ENCODE assay signal across 9 cellular contexts in the genomic region with DNA sequence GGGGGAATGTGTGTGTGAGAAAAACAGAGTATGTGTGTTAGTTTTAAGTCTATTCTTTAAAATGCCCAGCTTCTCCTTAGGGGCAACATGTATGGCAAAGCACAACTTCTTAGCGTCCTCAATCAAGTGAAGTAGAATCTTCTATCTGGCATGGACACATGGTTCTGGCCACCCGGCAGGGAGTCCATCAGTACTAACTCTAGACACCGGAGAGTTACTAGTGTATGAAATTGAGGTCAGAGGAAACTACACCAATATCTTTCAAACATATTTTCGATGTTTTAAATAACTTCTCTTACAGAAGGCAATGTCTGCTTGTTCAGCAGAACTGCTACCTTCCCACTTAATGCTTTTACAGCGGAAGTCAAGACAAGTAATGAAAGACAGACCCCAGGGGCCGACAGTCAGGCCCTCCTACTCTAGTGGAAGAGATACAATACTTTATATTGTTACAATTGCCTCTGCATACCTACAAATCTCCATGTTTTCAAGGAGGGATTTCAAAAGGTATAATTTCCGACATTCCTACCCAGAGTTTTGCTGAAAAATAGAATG.
DNase-seq lines count a peak whose midpoint lies in the region; ATAC-seq and TF ChIP-seq lines count a peak whose summit lies in the region.
"Had no signal": no experiment of that assay in that cellular context is flagged by ENCODE, and none has a peak within 500 bp of the region (broad histone marks: within the 10 kb centered on the region; RNA-seq: fewer than 3 reads in every experiment).

No MANE protein-coding gene starts in this region.

- H3K36me3 Mint-ChIP-seq in activated CD8-positive, alpha-beta T cell treated with anti-CD3 and anti-CD28 coated beads, Interleukin-2, amount 10 ng/mL, durations not matched to agents 7 days and 5 days (ENCODE audit: low read depth) = peaks cover 34% of the 10 kb centered on the region

- DNase-seq in HCEC 1CT (peak; percentile 24), foreskin keratinocyte (no peak), NCI-H82 treated with DMSO at 0.1 percent for 48 hours (lab: John Stamatoyannopoulos, UW; ENCODE audit: unreplicated experiment) (no peak), NCI-H1092 treated with DMSO at 0.1 percent for 48 hours (lab: John Stamatoyannopoulos, UW) (no peak), NCI-H1417 treated with DMSO at 0.1 percent for 48 hours (lab: John Stamatoyannopoulos, UW) (no peak)
- DNase-seq in activated CD8-positive, alpha-beta T cell treated with anti-CD3 and anti-CD28 coated beads, Interleukin-2, amount 10 ng/mL, durations not matched to agents 7 days and 5 days = no peak
- no peak for DNase-seq in activated effector memory CD4-positive, alpha-beta T cell treated with anti-CD3 and anti-CD28 coated beads, Interleukin-2, amount 50 U/mL, for 16 hours

- no peak for ATAC-seq in activated CD8-positive, alpha-beta T cell treated with anti-CD3 and anti-CD28 coated beads, Interleukin-2, amount 10 ng/mL, durations not matched to agents 7 days and 5 days
- no peak for ATAC-seq in foreskin keratinocyte

- H3K9me3 ChIP-seq in skeletal muscle tissue (ENCODE audit: control insufficient read depth in 3 of 3, low read length in 3 of 3) = no peaks in the 10 kb centered on the region
- H3K9me3 ChIP-seq: MG63 had no signal

- no peak for TF ChIP-seq CTCF in foreskin keratinocyte (conservative IDR thresholded peaks at IDR 0.05)

- peaks cover 96% of the 10 kb centered on the region for H3K4me1 Mint-ChIP-seq in activated CD8-positive, alpha-beta T cell treated with anti-CD3 and anti-CD28 coated beads, Interleukin-2, amount 10 ng/mL, durations not matched to agents 7 days and 5 days (ENCODE audit: low read depth)

- no peaks in the 10 kb centered on the region for H3K27me3 Mint-ChIP-seq in activated CD8-positive, alpha-beta T cell treated with anti-CD3 and anti-CD28 coated beads, Interleukin-2, amount 10 ng/mL, durations not matched to agents 7 days and 5 days (ENCODE audit: low read depth)

- H3K27ac ChIP-seq in foreskin keratinocyte = peak overlapping the region; percentile 91
- peak overlapping the region; percentile 86 for H3K27ac ChIP-seq in skeletal muscle tissue (ENCODE audit: low read depth, low read length)

- H3K9me3 Mint-ChIP-seq in activated CD8-positive, alpha-beta T cell treated with anti-CD3 and anti-CD28 coated beads, Interleukin-2, amount 10 ng/mL, durations not matched to agents 7 days and 5 days (ENCODE audit: insufficient read depth) = no peaks in the 10 kb centered on the region

- H3K36me3 ChIP-seq in skeletal muscle tissue (ENCODE audit: control insufficient read depth in 3 of 3, insufficient read depth in 3 of 3, low read length in 3 of 3) = peaks cover 0 to 1% (median 0%) of the 10 kb centered on the region in 3 donors

- peaks cover 24% of the 10 kb centered on the region for H3K4me1 ChIP-seq in foreskin keratinocyte
- peaks cover 60 to 79% (median 71%) of the 10 kb centered on the region in 3 donors for H3K4me1 ChIP-seq in skeletal muscle tissue (ENCODE audit: control insufficient read depth in 3 of 3, insufficient read depth in 3 of 3, low read length in 3 of 3)

- peak overlapping the region; percentile 36 for H3K27ac Mint-ChIP-seq in activated CD8-positive, alpha-beta T cell treated with anti-CD3 and anti-CD28 coated beads, Interleukin-2, amount 10 ng/mL, durations not matched to agents 7 days and 5 days

- peak overlapping the region; percentile 23 to 60 (median 42) for H3K4me3 ChIP-seq in skeletal muscle tissue (ENCODE audit: low read length in 3 of 3)
- H3K4me3 ChIP-seq: MG63 had no signal

- POLR2A ChIA-PET in activated CD8-positive, alpha-beta T cell treated with anti-CD3 and anti-CD28 coated beads, Interleukin-2, amount 10 ng/mL, durations not matched to agents 7 days and 5 days (lab: Charles Lee) = interaction anchor here (1.4 to 2.8 kb wide), 2 partner anchors 10 to 163 kb away, joined by 5 to 9 read pairs; no protein-coding TSS in a partner anchor

- no peaks in the 10 kb centered on the region for H3K27me3 ChIP-seq in foreskin keratinocyte
- H3K27me3 ChIP-seq in skeletal muscle tissue (ENCODE audit: control insufficient read depth in 3 of 3, insufficient read depth in 3 of 3, low read length in 3 of 3) = no peaks in the 10 kb centered on the region
- H3K27me3 ChIP-seq: MG63 had no signal

- H3K4me3 Mint-ChIP-seq in activated CD8-positive, alpha-beta T cell treated with anti-CD3 and anti-CD28 coated beads, Interleukin-2, amount 10 ng/mL, durations not matched to agents 7 days and 5 days = no peak overlapping the region

- peak overlapping the region; percentile 40 to 74 (median 48) for H3K9ac ChIP-seq in skeletal muscle tissue (ENCODE audit: low read depth in 1 of 3, low read length in 3 of 3)

- CTCF ChIA-PET in activated CD8-positive, alpha-beta T cell treated with anti-CD3 and anti-CD28 coated beads, Interleukin-2, amount 10 ng/mL, durations not matched to agents 7 days and 5 days (lab: Charles Lee) = interaction anchor here (4.0 to 5.0 kb wide), 2 partner anchors 12 to 13 kb away, joined by 28 to 30 read pairs; no protein-coding TSS in a partner anchor
